20 cellular contexts compared by ENCODE assay signal in the genomic region with DNA sequence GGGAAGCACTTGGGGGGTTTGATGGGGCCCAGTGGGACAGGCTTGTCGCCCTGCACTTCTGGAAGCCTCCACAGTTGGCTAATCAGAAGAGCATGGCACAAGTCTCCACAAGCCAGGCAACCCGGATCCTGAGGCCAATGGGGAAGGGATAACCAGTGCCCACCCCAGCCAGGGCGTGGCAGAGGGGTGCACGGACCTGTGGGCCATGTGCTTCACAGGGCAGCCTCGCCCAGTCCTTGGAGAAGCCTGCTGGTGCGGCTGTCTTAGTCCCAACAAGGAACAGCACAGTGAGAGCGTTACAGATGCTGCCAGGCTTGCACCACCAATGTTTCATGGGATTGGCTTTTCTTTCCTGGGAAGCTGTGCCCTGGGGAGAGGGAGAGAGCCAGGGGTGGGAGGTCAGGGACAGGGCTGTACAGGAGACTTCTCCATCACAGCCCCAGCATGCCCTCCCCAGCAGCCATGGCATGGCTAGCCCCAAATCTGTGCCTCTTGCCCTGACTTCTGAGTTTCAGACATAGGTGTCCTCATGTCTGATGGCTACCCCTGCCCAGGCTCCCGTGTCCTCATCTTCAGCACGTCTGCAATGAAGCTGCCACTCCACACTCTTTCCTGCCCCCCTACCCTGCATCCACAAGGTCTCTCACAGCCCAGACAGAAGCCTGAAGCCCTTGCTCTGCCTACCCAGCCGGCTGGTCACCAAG.
DNase-seq lines count a peak whose midpoint lies in the region; ATAC-seq and TF ChIP-seq lines count a peak whose summit lies in the region.
"Had no signal": no experiment of that assay in that cellular context is flagged by ENCODE, and none has a peak within 500 bp of the region (broad histone marks: within the 10 kb centered on the region; RNA-seq: fewer than 3 reads in every experiment).

No MANE protein-coding gene starts in this region.

- H3K27ac Mint-ChIP-seq in activated CD8-positive, alpha-beta memory T cell treated with anti-CD3 and anti-CD28 coated beads, Interleukin-2, amount 10 ng/mL, durations not matched to agents 7 days and 5 days = no peak overlapping the region
- no peak overlapping the region for H3K27ac Mint-ChIP-seq in T-helper 17 cell
- H3K27ac Mint-ChIP-seq: CD4-positive, alpha-beta T cell; dendritic cell treated with granulocyte-macrophage colony-stimulating factor and Interleukin-4, amounts not matched to agents 40 ng/mL and 50 ng/mL, for 4 days had no signal

- H3K27ac ChIP-seq in lower lobe of right lung = no peak overlapping the region
- no peak overlapping the region for H3K27ac ChIP-seq in suprapubic skin
- H3K27ac ChIP-seq: brain microvascular endothelial cell, parathyroid adenoma had no signal

- intact Hi-C loops in Right ventricle myocardium inferior (cut with DNase I) = no loop called here
- intact Hi-C loops in cardiac septum (cut with DNase I) = loop anchor here (10.0 kb wide), 1 partner anchor 288 kb away; no protein-coding TSS in a partner anchor
- intact Hi-C loops in lower lobe of right lung (cut with DNase I) = no loop called here

- H3K27me3 ChIP-seq in lower lobe of right lung (ENCODE audit: low read depth) = no peaks in the 10 kb centered on the region
- no peaks in the 10 kb centered on the region for H3K27me3 ChIP-seq in suprapubic skin
- H3K27me3 ChIP-seq: brain microvascular endothelial cell had no signal

- peaks cover 4% of the 10 kb centered on the region for H3K4me1 Mint-ChIP-seq in activated CD8-positive, alpha-beta memory T cell treated with anti-CD3 and anti-CD28 coated beads, Interleukin-2, amount 10 ng/mL, durations not matched to agents 7 days and 5 days
- peaks cover 12% of the 10 kb centered on the region for H3K4me1 Mint-ChIP-seq in T-helper 17 cell

- H3K36me3 Mint-ChIP-seq in activated CD8-positive, alpha-beta memory T cell treated with anti-CD3 and anti-CD28 coated beads, Interleukin-2, amount 10 ng/mL, durations not matched to agents 7 days and 5 days = no peaks in the 10 kb centered on the region
- peaks cover 6% of the 10 kb centered on the region for H3K36me3 Mint-ChIP-seq in T-helper 17 cell (ENCODE audit: low read depth)

- H3K4me3 ChIP-seq in lower lobe of right lung (no peak overlapping the region), suprapubic skin (no peak overlapping the region)

- no peak for ATAC-seq in Right ventricle myocardium inferior
- ATAC-seq in activated CD8-positive, alpha-beta memory T cell treated with anti-CD3 and anti-CD28 coated beads, Interleukin-2, amount 10 ng/mL, durations not matched to agents 7 days and 5 days = no peak
- no peak for ATAC-seq in lower lobe of right lung
- ATAC-seq in T-helper 17 cell = no peak

- TF ChIP-seq EP300 in suprapubic skin (IDR thresholded peaks at IDR 0.05) = no peak

- H3K4me3 Mint-ChIP-seq in activated CD8-positive, alpha-beta memory T cell treated with anti-CD3 and anti-CD28 coated beads, Interleukin-2, amount 10 ng/mL, durations not matched to agents 7 days and 5 days = no peak overlapping the region
- no peak overlapping the region for H3K4me3 Mint-ChIP-seq in T-helper 17 cell
- H3K4me3 Mint-ChIP-seq: CD4-positive, alpha-beta T cell; dendritic cell treated with granulocyte-macrophage colony-stimulating factor and Interleukin-4, amounts not matched to agents 40 ng/mL and 50 ng/mL, for 4 days had no signal

- CTCF ChIA-PET in activated CD8-positive, alpha-beta memory T cell treated with anti-CD3 and anti-CD28 coated beads, Interleukin-2, amount 10 ng/mL, durations not matched to agents 7 days and 5 days (lab: Charles Lee) = interaction anchor here (3.1 kb wide), 1 partner anchor 285 kb away, joined by 45 read pairs; no protein-coding TSS in a partner anchor

- 63% methylated on average over 7 of the region's 10 CpGs for WGBS in suprapubic skin

- no peaks in the 10 kb centered on the region for H3K9me3 Mint-ChIP-seq in activated CD8-positive, alpha-beta memory T cell treated with anti-CD3 and anti-CD28 coated beads, Interleukin-2, amount 10 ng/mL, durations not matched to agents 7 days and 5 days (ENCODE audit: low read depth)
- H3K9me3 Mint-ChIP-seq: CD4-positive, alpha-beta T cell; dendritic cell treated with granulocyte-macrophage colony-stimulating factor and Interleukin-4, amounts not matched to agents 40 ng/mL and 50 ng/mL, for 4 days had no signal

- H3K36me3 ChIP-seq in lower lobe of right lung (no peaks in the 10 kb centered on the region), suprapubic skin (no peaks in the 10 kb centered on the region)
- H3K36me3 ChIP-seq: brain microvascular endothelial cell had no signal

- no peak for TF ChIP-seq POLR2A in suprapubic skin (IDR thresholded peaks at IDR 0.05)

- TF ChIP-seq CTCF in lower lobe of right lung (IDR thresholded peaks at IDR 0.05) (no peak), suprapubic skin (IDR thresholded peaks at IDR 0.05) (no peak)

- no peaks in the 10 kb centered on the region for H3K4me1 ChIP-seq in lower lobe of right lung
- H3K4me1 ChIP-seq in suprapubic skin = peaks cover 6% of the 10 kb centered on the region
- H3K4me1 ChIP-seq: parathyroid adenoma had no signal

- DNase-seq in Right ventricle myocardium inferior (ENCODE audit: missing footprints) = peak; percentile 60
- no peak for DNase-seq in cardiac septum (ENCODE audit: low spot score)
- DNase-seq in activated CD8-positive, alpha-beta memory T cell treated with anti-CD3 and anti-CD28 coated beads, Interleukin-2, amount 10 ng/mL, durations not matched to agents 7 days and 5 days = peak; percentile 36
- peak; percentile 34 for DNase-seq in lower lobe of right lung
- DNase-seq in suprapubic skin (ENCODE audit: low spot score in 2 of 2) = peak; percentile 47 to 68
- no peak for DNase-seq in GM19240 (ENCODE audit: insufficient read length, low spot score)
- no peak for DNase-seq in T-helper 17 cell
- no peak for DNase-seq in AG20443 (ENCODE audit: low spot score)
- DNase-seq: activated CD4-positive, alpha-beta T cell treated with anti-CD3 and anti-CD28 coated beads, Interleukin-2, amount 50 U/mL, for 4 hours; brain microvascular endothelial cell; KG1; NCI-H1694 treated with DMSO at 0.1 percent for 48 hours; NCI-H774; SHP77 treated with DMSO at 0.1 percent for 48 hours; small intestine; stimulated activated CD4-positive, alpha-beta T cell treated with anti-CD3 and anti-CD28 coated beads, Interleukin-4, amount 100 ng/mL, for 4 hours; T-helper 1 cell had no signal

- H3K9me3 ChIP-seq in lower lobe of right lung (no peaks in the 10 kb centered on the region), suprapubic skin (no peaks in the 10 kb centered on the region), T-helper 17 cell (ENCODE audit: control insufficient read depth, low read length, poor library complexity, severe bottlenecking) (no peaks in the 10 kb centered on the region)

- no peaks in the 10 kb centered on the region for H3K27me3 Mint-ChIP-seq in activated CD8-positive, alpha-beta memory T cell treated with anti-CD3 and anti-CD28 coated beads, Interleukin-2, amount 10 ng/mL, durations not matched to agents 7 days and 5 days
- peaks cover 9% of the 10 kb centered on the region for H3K27me3 Mint-ChIP-seq in T-helper 17 cell
- H3K27me3 Mint-ChIP-seq: CD4-positive, alpha-beta T cell had no signal

Comparison
In these comparisons a context has a peak if more than half of its experiments do, and no peak if none do; other contexts are left out.
1. DNase-seq: peak in Right ventricle myocardium inferior (single experiment), activated CD8-positive, alpha-beta memory T cell treated with anti-CD3 and anti-CD28 coated beads, Interleukin-2, amount 10 ng/mL, durations not matched to agents 7 days and 5 days (single experiment), lower lobe of right lung (single experiment) and suprapubic skin (2 of 2); none in cardiac septum (single experiment), GM19240 (single experiment), T-helper 17 cell (0 of 3) and AG20443 (single experiment).